In genomic region chr3:87333393-87333892, GRCh38 we compare ENCODE assay signal across 8 cellular contexts. TPM values are rescaled to one million over a fixed set of nuclear protein-coding genes. Genes with fewer than 3 reads are reported as not detected.
DNase-seq lines count a peak whose midpoint lies in the region; ATAC-seq and TF ChIP-seq lines count a peak whose summit lies in the region.
"Had no signal": no experiment of that assay in that cellular context is flagged by ENCODE, and none has a peak within 500 bp of the region (broad histone marks: within the 10 kb centered on the region; RNA-seq: fewer than 3 reads in every experiment).

No MANE protein-coding gene starts in this region.

- peak; percentile 96 for ATAC-seq in GM18868 (IDR thresholded peaks at IDR 0.05; ENCODE audit: unreplicated experiment)
- ATAC-seq in HG03460 (IDR thresholded peaks at IDR 0.05; ENCODE audit: unreplicated experiment), result peak; percentile 77

- no peaks in the 10 kb centered on the region for H3K9me3 ChIP-seq in adipocyte (ENCODE audit: control insufficient read depth, low read length)

- H3K9me3 Mint-ChIP-seq in osteocyte (ENCODE audit: unreplicated experiment), result peaks cover 5% of the 10 kb centered on the region
- H3K9me3 Mint-ChIP-seq: T-helper 1 cell treated with Interleukin-12 subunit alpha and Interleukin-12 subunit beta and Interleukin-4 antibody, amounts not matched to agents 30 μg/mL and 1 μg/mL, for 36 hours had no signal

- DNase-seq in adipocyte (ENCODE audit: low read depth), result peak; percentile 89
- no peak for DNase-seq in osteocyte (ENCODE audit: extremely low spot score, unreplicated experiment)
- DNase-seq in ureter (ENCODE audit: low spot score), result no peak
- DNase-seq in OCI-M2 (lab: John Stamatoyannopoulos, UW; ENCODE audit: unreplicated experiment), result no peak
- DNase-seq in COR-L47 (lab: John Stamatoyannopoulos, UW), result no peak

- TF ChIP-seq CTCF in osteocyte (IDR thresholded peaks at IDR 0.05), result no peak

- H3K27me3 ChIP-seq in adipocyte (replicated peaks; ENCODE audit: control insufficient read depth, insufficient read depth, low read length), result no peaks in the 10 kb centered on the region

- H3K27ac Mint-ChIP-seq in osteocyte (ENCODE audit: unreplicated experiment), result peak overlapping the region; percentile 62
- H3K27ac Mint-ChIP-seq: T-helper 1 cell treated with Interleukin-12 subunit alpha and Interleukin-12 subunit beta and Interleukin-4 antibody, amounts not matched to agents 30 μg/mL and 1 μg/mL, for 36 hours had no signal

- H3K27me3 Mint-ChIP-seq in osteocyte (ENCODE audit: unreplicated experiment), result peaks cover 9% of the 10 kb centered on the region

- peaks cover 13% of the 10 kb centered on the region for H3K4me1 ChIP-seq in adipocyte (ENCODE audit: control insufficient read depth, insufficient read depth, low read length)

- no peaks in the 10 kb centered on the region for H3K36me3 Mint-ChIP-seq in osteocyte (ENCODE audit: unreplicated experiment)

- no peaks in the 10 kb centered on the region for H3K36me3 ChIP-seq in adipocyte (ENCODE audit: control insufficient read depth, insufficient read depth, low read length, severe bottlenecking)

- peaks cover 20% of the 10 kb centered on the region for H3K4me1 Mint-ChIP-seq in osteocyte (ENCODE audit: unreplicated experiment)

- H3K4me3 Mint-ChIP-seq in osteocyte (ENCODE audit: unreplicated experiment), result no peak overlapping the region
- H3K4me3 Mint-ChIP-seq: T-helper 1 cell treated with Interleukin-12 subunit alpha and Interleukin-12 subunit beta and Interleukin-4 antibody, amounts not matched to agents 30 μg/mL and 1 μg/mL, for 36 hours had no signal

- H3K9ac ChIP-seq in adipocyte (ENCODE audit: low read length), result no peak overlapping the region

- no peak overlapping the region for H3K4me3 ChIP-seq in adipocyte (ENCODE audit: low read length)

RNA-seq across cellular contexts. Expression of gene POU1F1, which starts 57.1 kb away (rescaled TPM):
- total RNA-seq in osteocyte (not detected in 2 replicates), ureter (not detected)
